Comparison of ENCODE assay signal across 7 cellular contexts in genomic region chr10:103918053-103918846, GRCh38. TPM values are rescaled to one million over a fixed set of nuclear protein-coding genes. Genes with fewer than 3 reads are reported as not detected.
DNase-seq lines count a peak whose midpoint lies in the region; ATAC-seq and TF ChIP-seq lines count a peak whose summit lies in the region.

STN1 (minus strand) TSS chr10:103918184; CDS start chr10:103917594, 590 bp downstream.

- peak; percentile 92 for TF ChIP-seq POLR2A in GM18505 (IDR thresholded peaks at IDR 0.05; ENCODE audit: borderline replicate concordance, extremely low read depth, insufficient read depth, insufficient read length)

- H3K79me2 ChIP-seq in hepatocyte, result peaks cover 30% of the 10 kb centered on the region

- peak; percentile 90 for DNase-seq in NCI-H2029 (lab: John Stamatoyannopoulos, UW)
- DNase-seq in T-helper 22 cell (ENCODE audit: low read depth), result peak; percentile 93
- peak; percentile 87 for DNase-seq in astrocyte of the cerebellum (ENCODE audit: low read depth)
- peak; percentile 99 for DNase-seq in hepatocyte (ENCODE audit: low spot score)
- peak; percentile 91 for DNase-seq in retina

- ATAC-seq in GM18505 (IDR thresholded peaks at IDR 0.05; ENCODE audit: unreplicated experiment), result peak; percentile 93
- peak; percentile 88 for ATAC-seq in HG02973 (IDR thresholded peaks at IDR 0.05; ENCODE audit: unreplicated experiment)

- H2AFZ ChIP-seq in hepatocyte, result peak within 1 kb of the TSS; percentile 97

- H3K27ac ChIP-seq in hepatocyte, result peak within 1 kb of the TSS; percentile 98

- no peaks in the 10 kb centered on the region for H3K36me3 ChIP-seq in hepatocyte (replicated peaks; ENCODE audit: insufficient read depth, low read depth)

- H4K20me1 ChIP-seq in hepatocyte (ENCODE audit: insufficient read depth, poor library complexity, severe bottlenecking), result no peaks in the 10 kb centered on the region

- H3K4me1 ChIP-seq in hepatocyte (ENCODE audit: insufficient read depth), result peaks cover 31% of the 10 kb centered on the region

- in situ Hi-C loops in astrocyte of the cerebellum (cut with HindIII; ENCODE audit: low sequenced_read_pairs), result no loop called here

- TF ChIP-seq CTCF in astrocyte of the cerebellum (IDR thresholded peaks at IDR 0.05; ENCODE audit: low read depth, low read length, missing control alignments) (peak; percentile 2), hepatocyte (IDR thresholded peaks at IDR 0.05; ENCODE audit: poor library complexity) (no peak)

- no peaks in the 10 kb centered on the region for H3K9me2 ChIP-seq in hepatocyte (replicated peaks; ENCODE audit: insufficient read depth)

- H3K27me3 ChIP-seq in hepatocyte, result no peaks in the 10 kb centered on the region

- 3% methylated on average over 16 of the region's 53 CpGs for WGBS in hepatocyte (ENCODE audit: low lambda C conversion rate, missing lambda C conversion rate)

- H3K9me3 ChIP-seq in hepatocyte (ENCODE audit: low read depth), result no peaks in the 10 kb centered on the region

- H3K4me2 ChIP-seq in hepatocyte, result peak within 1 kb of the TSS; percentile 94

- H3K4me3 ChIP-seq in astrocyte of the cerebellum (ENCODE audit: low read depth, low read length) (peak within 1 kb of the TSS; percentile 63), hepatocyte (peak within 1 kb of the TSS; percentile 90)

RNA-seq across cellular contexts. Expression of gene STN1, which starts in this region (rescaled TPM):
- total RNA-seq in hepatocyte, result 20.2 and 26.8 TPM in 2 replicates
- polyA plus RNA-seq in hepatocyte, result 20.1 and 29.0 TPM in 2 replicates

Comparison
In these comparisons a context has a peak if more than half of its experiments do, and no peak if none do; other contexts are left out.
1. Peak in every context shown above with its lines: DNase-seq, ATAC-seq, H3K4me3 ChIP-seq and H3K27ac ChIP-seq.